In the genomic region with DNA sequence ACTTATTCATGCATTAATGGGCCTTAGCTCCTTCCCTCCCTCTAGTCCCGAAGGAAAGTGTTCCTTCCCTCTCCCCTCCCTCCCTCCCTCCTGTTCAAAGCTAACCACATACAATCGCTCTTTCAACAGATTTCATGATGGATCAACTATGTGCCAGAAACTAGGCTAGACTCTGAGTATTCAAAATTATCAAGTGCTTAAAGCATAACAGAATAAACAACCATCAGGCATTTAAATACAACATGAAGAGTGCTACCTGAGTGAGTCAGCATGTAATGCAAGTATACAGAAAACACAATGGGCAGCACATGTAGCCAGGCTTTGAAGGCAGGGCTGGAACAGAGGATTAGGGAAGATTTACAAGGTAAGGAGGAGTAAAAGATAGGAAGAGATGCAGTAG, we compare ENCODE assay signal across 22 cellular contexts. TPM values are rescaled to one million over a fixed set of nuclear protein-coding genes. Genes with fewer than 3 reads are reported as not detected.
DNase-seq lines count a peak whose midpoint lies in the region; ATAC-seq and TF ChIP-seq lines count a peak whose summit lies in the region.
"Had no signal": no experiment of that assay in that cellular context is flagged by ENCODE, and none has a peak within 500 bp of the region (broad histone marks: within the 10 kb centered on the region; RNA-seq: fewer than 3 reads in every experiment).

No MANE protein-coding gene starts in this region.

- intact Hi-C loops in esophagus muscularis mucosa (cut with DNase I), result no loop called here
- intact Hi-C loops in lower leg skin (cut with DNase I; ENCODE audit: low total_unique reads), result no loop called here

- no peak for TF ChIP-seq CTCF in fibroblast of pulmonary artery (IDR thresholded peaks at IDR 0.05; ENCODE audit: low read length, missing control alignments)
- TF ChIP-seq CTCF in neural progenitor cell (IDR thresholded peaks at IDR 0.05), result no peak
- no peak for TF ChIP-seq CTCF in esophagus muscularis mucosa (IDR thresholded peaks at IDR 0.05)
- no peak for TF ChIP-seq CTCF in lower leg skin (IDR thresholded peaks at IDR 0.05)

- H3K27ac ChIP-seq in neural progenitor cell (no peak overlapping the region), esophagus muscularis mucosa (replicated peaks in 1 of 4) (no peak overlapping the region)
- H3K27ac ChIP-seq: 22Rv1, ascending aorta, BLaER1, colonic mucosa had no signal

- no peak overlapping the region for H3K9ac ChIP-seq in neural progenitor cell
- H3K9ac ChIP-seq: BLaER1 had no signal

- H3K4me2 ChIP-seq in neural progenitor cell, result peak overlapping the region; percentile 6
- H3K4me2 ChIP-seq: BLaER1 had no signal

- H3K79me2 ChIP-seq in neural progenitor cell (ENCODE audit: low read depth), result peaks cover 96% of the 10 kb centered on the region

- no peak overlapping the region for H3K4me3 ChIP-seq in fibroblast of pulmonary artery (replicated peaks; ENCODE audit: low read depth, low read length)
- no peak overlapping the region for H3K4me3 ChIP-seq in neural progenitor cell
- H3K4me3 ChIP-seq in esophagus muscularis mucosa, result no peak overlapping the region
- H3K4me3 ChIP-seq in lower leg skin (ENCODE audit: low read depth, poor library complexity, severe bottlenecking), result no peak overlapping the region
- H3K4me3 ChIP-seq: ascending aorta, BLaER1, colonic mucosa, MG63 had no signal

- peaks cover 54% of the 10 kb centered on the region for H4K20me1 ChIP-seq in neural progenitor cell (ENCODE audit: low read depth)

- no peaks in the 10 kb centered on the region for H3K27me3 Mint-ChIP-seq in neural progenitor cell (ENCODE audit: insufficient read depth, low read depth)

- no peak for TF ChIP-seq POLR2A in esophagus muscularis mucosa (IDR thresholded peaks at IDR 0.05; ENCODE audit: low read depth)
- TF ChIP-seq POLR2A in lower leg skin (IDR thresholded peaks at IDR 0.05), result no peak

- H3K27ac Mint-ChIP-seq in neural progenitor cell, result no peak overlapping the region
- H3K27ac Mint-ChIP-seq: activated naive CD4-positive, alpha-beta T cell treated with anti-CD3 and anti-CD28 coated beads for 36 hours had no signal

- H3K9me3 ChIP-seq in neural progenitor cell (ENCODE audit: low read depth) (no peaks in the 10 kb centered on the region), esophagus muscularis mucosa (no peaks in the 10 kb centered on the region)
- H3K9me3 ChIP-seq: ascending aorta, BLaER1, colonic mucosa, MG63 had no signal

- H3K4me3 Mint-ChIP-seq in neural progenitor cell, result no peak overlapping the region
- H3K4me3 Mint-ChIP-seq: activated naive CD4-positive, alpha-beta T cell treated with anti-CD3 and anti-CD28 coated beads for 36 hours had no signal

- peaks cover 3% of the 10 kb centered on the region for H3F3A ChIP-seq in neural progenitor cell (ENCODE audit: low read depth)

- ATAC-seq in HG03025 (IDR thresholded peaks at IDR 0.05; ENCODE audit: low FRiP score, unreplicated experiment), result no peak
- ATAC-seq: HCT116; right cardiac atrium; stimulated activated naive CD8-positive, alpha-beta T cell treated with anti-CD3 and anti-CD28 coated beads, Interleukin-15, Interleukin-2, amounts not matched to agents 100 U/mL and 50 U/mL, for 24 hours had no signal

- H3K36me3 Mint-ChIP-seq in neural progenitor cell, result peaks cover 30% of the 10 kb centered on the region

- no peaks in the 10 kb centered on the region for H3K27me3 ChIP-seq in neural progenitor cell
- no peaks in the 10 kb centered on the region for H3K27me3 ChIP-seq in esophagus muscularis mucosa
- H3K27me3 ChIP-seq: ascending aorta, BLaER1, colonic mucosa, MG63 had no signal

- peaks cover 6% of the 10 kb centered on the region for H3K36me3 ChIP-seq in neural progenitor cell
- peaks cover 15 to 28% (median 19%) of the 10 kb centered on the region in 4 donors for H3K36me3 ChIP-seq in esophagus muscularis mucosa
- H3K36me3 ChIP-seq: MG63 had no signal

- peaks cover 14% of the 10 kb centered on the region for H3K4me1 Mint-ChIP-seq in neural progenitor cell

- TF ChIP-seq EP300 in esophagus muscularis mucosa (IDR thresholded peaks at IDR 0.05), result no peak

- H2AFZ ChIP-seq in neural progenitor cell (replicated peaks), result no peak overlapping the region

- WGBS in esophagus muscularis mucosa, result 45% methylated on average over 2 of the region's 2 CpGs
- 52 to 59% methylated on average over 2 of the region's 2 CpGs for WGBS in lower leg skin, 2 donors

- H3K4me1 ChIP-seq in neural progenitor cell (peaks cover 10% of the 10 kb centered on the region), esophagus muscularis mucosa (peaks cover 6 to 15% (median 12%) of the 10 kb centered on the region in 4 donors)
- H3K4me1 ChIP-seq: ascending aorta, colonic mucosa had no signal

- DNase-seq in DMS153 (lab: John Stamatoyannopoulos, UW), result peak; percentile 11
- DNase-seq in DMS153 treated with DMSO at 0.1 percent for 48 hours (lab: John Stamatoyannopoulos, UW; ENCODE audit: unreplicated experiment), result no peak
- DNase-seq in NCI-H2196 treated with DMSO at 0.1 percent for 48 hours (lab: John Stamatoyannopoulos, UW; ENCODE audit: unreplicated experiment), result peak; percentile 28
- DNase-seq in fibroblast of pulmonary artery (ENCODE audit: low read depth), result peak; percentile 27
- peak; percentile 11 for DNase-seq in neural progenitor cell (ENCODE audit: low spot score)
- DNase-seq in esophagus muscularis mucosa (ENCODE audit: extremely low spot score), result no peak
- no peak for DNase-seq in lower leg skin (ENCODE audit: low spot score in 2 of 2)
- DNase-seq: activated naive CD4-positive, alpha-beta T cell treated with anti-CD3 and anti-CD28 coated beads for 36 hours; colonic mucosa; head of caudate nucleus; islet precursor cell; MG63; NCI-H1694 treated with DMSO at 0.1 percent for 48 hours; right cardiac atrium; stimulated activated naive CD8-positive, alpha-beta T cell treated with anti-CD3 and anti-CD28 coated beads, Interleukin-15, Interleukin-2, amounts not matched to agents 100 U/mL and 50 U/mL, for 24 hours; SW 1271; trophoblast cell had no signal

- H3K9me3 Mint-ChIP-seq in neural progenitor cell, result no peaks in the 10 kb centered on the region
- H3K9me3 Mint-ChIP-seq: activated naive CD4-positive, alpha-beta T cell treated with anti-CD3 and anti-CD28 coated beads for 36 hours had no signal

RNA-seq across cellular contexts. Expression of gene CHCHD3, which starts 11.3 kb away (rescaled TPM):
- 95.4 and 142 TPM in 2 replicates for total RNA-seq in neural progenitor cell (ENCODE audit: low replicate concordance)
- total RNA-seq in esophagus muscularis mucosa, result 10 to 100 TPM; 58.6 to 74.3 (median 68.9) TPM
- total RNA-seq in lower leg skin, result 10 to 100 TPM; 27.9 to 39.0 (median 34.5) TPM

Comparison
In these comparisons a context has a peak if more than half of its experiments do, and no peak if none do; other contexts are left out.
1. DNase-seq: peak in DMS153 (single experiment), NCI-H2196 treated with DMSO at 0.1 percent for 48 hours (single experiment), fibroblast of pulmonary artery (single experiment) and neural progenitor cell (single experiment); none in DMS153 treated with DMSO at 0.1 percent for 48 hours (single experiment), esophagus muscularis mucosa (single experiment) and lower leg skin (0 of 2).